25 cellular contexts compared by ENCODE assay signal in genomic region chr6:143957679-143958274, GRCh38.
"Had no signal": no experiment of that assay in that cellular context is flagged by ENCODE, and none has a peak within 500 bp of the region (broad histone marks: within the 10 kb centered on the region; RNA-seq: fewer than 3 reads in every experiment).

No MANE protein-coding gene starts in this region.

- H3K27me3 ChIP-seq: esophagus muscularis mucosa, gastrocnemius medialis, neutrophil, spleen, stomach, transverse colon had no signal

- H3K27me3 Mint-ChIP-seq: natural killer cell treated with Interleukin-12 subunit alpha and Interleukin-12 subunit beta and Interleukin-15 and Interleukin-18, amount 100 ng/mL, for 72 hours had no signal

- ATAC-seq: gastrocnemius medialis; left colon; left ventricle myocardium superior; natural killer cell treated with Interleukin-12 subunit alpha and Interleukin-12 subunit beta and Interleukin-15 and Interleukin-18, amount 100 ng/mL, for 72 hours; psoas muscle; sciatic nerve had no signal

- H3K9me3 ChIP-seq: esophagus muscularis mucosa, gastrocnemius medialis, neutrophil, psoas muscle, spleen, stomach, thoracic aorta, transverse colon had no signal

- H3K4me3 ChIP-seq: coronary artery, dorsolateral prefrontal cortex, esophagus muscularis mucosa, gastrocnemius medialis, lung, psoas muscle, spleen, stomach, thoracic aorta, transverse colon had no signal

- H3K36me3 ChIP-seq: esophagus muscularis mucosa, gastrocnemius medialis, thoracic aorta, transverse colon had no signal

- FAIRE-seq: endometrium had no signal

- H3K27ac Mint-ChIP-seq: natural killer cell treated with Interleukin-12 subunit alpha and Interleukin-12 subunit beta and Interleukin-15 and Interleukin-18, amount 100 ng/mL, for 72 hours had no signal

- DNase-seq: central memory CD4-positive, alpha-beta T cell; dorsolateral prefrontal cortex; effector CD8-positive, alpha-beta T cell; gastrocnemius medialis; left colon; left ventricle myocardium superior; mesendoderm; psoas muscle; spleen; stimulated activated CD4-positive, alpha-beta T cell treated with anti-CD3 and anti-CD28 coated beads, Interleukin-15, amount 100 ng/mL, for 24 hours; stimulated activated CD4-positive, alpha-beta T cell treated with anti-CD3 and anti-CD28 coated beads, Interleukin-1b, Interleukin-23, amount 100 ng/mL, for 48 hours; stimulated activated CD4-positive, alpha-beta T cell treated with anti-CD3 and anti-CD28 coated beads, Interleukin-4, amount 100 ng/mL, for 24 hours; stimulated activated naive CD4-positive, alpha-beta T cell; stomach; substantia nigra; transverse colon had no signal

- H3K9me3 Mint-ChIP-seq: natural killer cell treated with Interleukin-12 subunit alpha and Interleukin-12 subunit beta and Interleukin-15 and Interleukin-18, amount 100 ng/mL, for 72 hours had no signal

- H3K27ac ChIP-seq: coronary artery, dorsolateral prefrontal cortex, epithelial cell of prostate, esophagus muscularis mucosa, gastrocnemius medialis, neutrophil, psoas muscle, spleen, stomach, thoracic aorta, transverse colon had no signal

- H3K4me1 ChIP-seq: gastrocnemius medialis, psoas muscle, transverse colon had no signal

- H3K36me3 Mint-ChIP-seq: natural killer cell treated with Interleukin-12 subunit alpha and Interleukin-12 subunit beta and Interleukin-15 and Interleukin-18, amount 100 ng/mL, for 72 hours had no signal

- H3K4me3 Mint-ChIP-seq: natural killer cell treated with Interleukin-12 subunit alpha and Interleukin-12 subunit beta and Interleukin-15 and Interleukin-18, amount 100 ng/mL, for 72 hours had no signal
